Comparison of ENCODE assay signal across 8 cellular contexts in the genomic region with DNA sequence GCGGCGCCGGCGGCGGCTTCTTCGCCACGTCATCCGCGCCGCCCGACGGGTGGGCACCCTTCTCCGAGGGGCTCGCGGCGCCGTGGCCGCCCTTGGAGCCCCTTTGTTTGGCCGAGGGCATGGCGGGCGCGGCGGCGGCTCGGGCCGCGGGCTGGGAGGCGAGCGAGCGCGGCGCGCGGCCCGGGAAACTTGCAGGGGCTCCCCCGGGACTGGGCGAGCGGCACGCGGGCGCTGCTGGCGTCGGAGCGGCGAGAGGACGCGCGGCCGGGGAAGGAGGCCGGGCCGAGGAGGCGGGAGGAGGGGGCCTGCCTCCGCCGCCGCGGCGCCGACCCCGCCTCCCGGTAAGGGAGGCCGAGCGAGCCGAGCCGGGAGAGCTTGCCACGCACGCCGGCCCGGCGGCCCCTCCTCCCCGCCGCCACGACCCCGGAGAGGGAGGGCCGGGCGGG.
A peak's percentile ranks its signal among the peaks of the same experiment; 100 is the strongest.
DNase-seq lines count a peak whose midpoint lies in the region; ATAC-seq and TF ChIP-seq lines count a peak whose summit lies in the region.

A gene with protein sequence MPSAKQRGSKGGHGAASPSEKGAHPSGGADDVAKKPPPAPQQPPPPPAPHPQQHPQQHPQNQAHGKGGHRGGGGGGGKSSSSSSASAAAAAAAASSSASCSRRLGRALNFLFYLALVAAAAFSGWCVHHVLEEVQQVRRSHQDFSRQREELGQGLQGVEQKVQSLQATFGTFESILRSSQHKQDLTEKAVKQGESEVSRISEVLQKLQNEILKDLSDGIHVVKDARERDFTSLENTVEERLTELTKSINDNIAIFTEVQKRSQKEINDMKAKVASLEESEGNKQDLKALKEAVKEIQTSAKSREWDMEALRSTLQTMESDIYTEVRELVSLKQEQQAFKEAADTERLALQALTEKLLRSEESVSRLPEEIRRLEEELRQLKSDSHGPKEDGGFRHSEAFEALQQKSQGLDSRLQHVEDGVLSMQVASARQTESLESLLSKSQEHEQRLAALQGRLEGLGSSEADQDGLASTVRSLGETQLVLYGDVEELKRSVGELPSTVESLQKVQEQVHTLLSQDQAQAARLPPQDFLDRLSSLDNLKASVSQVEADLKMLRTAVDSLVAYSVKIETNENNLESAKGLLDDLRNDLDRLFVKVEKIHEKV (minus strand): TSS at position 290 of the 446 bp plus-strand sequence. CDS start 169 bp downstream, at position 121.

- peak within 1 kb of the TSS; percentile 79 for H3K4me3 ChIP-seq in epithelial cell of esophagus (ENCODE audit: low read length)

- peak; percentile 71 for ATAC-seq in GM18498 (IDR thresholded peaks at IDR 0.05; ENCODE audit: unreplicated experiment)
- ATAC-seq in HG02973 (IDR thresholded peaks at IDR 0.05; ENCODE audit: unreplicated experiment), result peak; percentile 39

- peak within 1 kb of the TSS; percentile 76 for H3K27ac Mint-ChIP-seq in stimulated activated naive CD8-positive, alpha-beta T cell treated with anti-CD3 and anti-CD28 coated beads, Interleukin-15, Interleukin-2, amounts not matched to agents 100 ng/mL and 50 ng/mL, for 24 hours

- H3K27ac ChIP-seq in 22Rv1, result peak within 1 kb of the TSS; percentile 81

- no peaks in the 10 kb centered on the region for H3K9me3 Mint-ChIP-seq in stimulated activated naive CD8-positive, alpha-beta T cell treated with anti-CD3 and anti-CD28 coated beads, Interleukin-15, Interleukin-2, amounts not matched to agents 100 ng/mL and 50 ng/mL, for 24 hours

- H3K4me3 Mint-ChIP-seq in stimulated activated naive CD8-positive, alpha-beta T cell treated with anti-CD3 and anti-CD28 coated beads, Interleukin-15, Interleukin-2, amounts not matched to agents 100 ng/mL and 50 ng/mL, for 24 hours, result peak within 1 kb of the TSS; percentile 77

- peak; percentile 93 for DNase-seq in NCI-H69 (lab: John Stamatoyannopoulos, UW)
- DNase-seq in activated T-cell treated with anti-CD3 and anti-CD28 coated beads, Interleukin-2, amount 50 U/mL, for 1 hour, result peak; percentile 71
- DNase-seq in epithelial cell of esophagus (ENCODE audit: low read depth), result peak; percentile 83
- DNase-seq in middle frontal gyrus (ENCODE audit: extremely low spot score, low spot score), result peak; percentile 61

- TF ChIP-seq CTCF in 22Rv1 (IDR thresholded peaks at IDR 0.05), result no peak
- TF ChIP-seq CTCF in epithelial cell of esophagus (IDR thresholded peaks at IDR 0.05; ENCODE audit: insufficient read depth, low read depth, low read length, missing control alignments), result no peak

- peaks cover 4% of the 10 kb centered on the region for H3K36me3 Mint-ChIP-seq in stimulated activated naive CD8-positive, alpha-beta T cell treated with anti-CD3 and anti-CD28 coated beads, Interleukin-15, Interleukin-2, amounts not matched to agents 100 ng/mL and 50 ng/mL, for 24 hours (ENCODE audit: low read depth)

- peaks cover 28% of the 10 kb centered on the region for H3K4me1 Mint-ChIP-seq in stimulated activated naive CD8-positive, alpha-beta T cell treated with anti-CD3 and anti-CD28 coated beads, Interleukin-15, Interleukin-2, amounts not matched to agents 100 ng/mL and 50 ng/mL, for 24 hours (ENCODE audit: low read depth)

- H3K27me3 Mint-ChIP-seq in stimulated activated naive CD8-positive, alpha-beta T cell treated with anti-CD3 and anti-CD28 coated beads, Interleukin-15, Interleukin-2, amounts not matched to agents 100 ng/mL and 50 ng/mL, for 24 hours, result no peaks in the 10 kb centered on the region

Comparison
In these comparisons a context has a peak if more than half of its experiments do, and no peak if none do; other contexts are left out.
1. Peak in every context shown above with its lines: DNase-seq, ATAC-seq, H3K4me3 ChIP-seq and H3K27ac ChIP-seq.